16 cellular contexts compared by ENCODE assay signal in genomic region chr2:197850882-197851281, GRCh38.
"Had no signal": no experiment of that assay in that cellular context is flagged by ENCODE, and none has a peak within 500 bp of the region (broad histone marks: within the 10 kb centered on the region; RNA-seq: fewer than 3 reads in every experiment).

No MANE protein-coding gene starts in this region.

- H3K36me3 Mint-ChIP-seq: activated CD4-positive, alpha-beta memory T cell treated with anti-CD3 and anti-CD28 coated beads for 36 hours; natural killer cell treated with Interleukin-12 subunit alpha and Interleukin-12 subunit beta and Interleukin-15 and Interleukin-18, amount 100 ng/mL, for 72 hours had no signal

- H3K27ac Mint-ChIP-seq: activated CD4-positive, alpha-beta memory T cell treated with anti-CD3 and anti-CD28 coated beads for 36 hours; activated T-cell treated with anti-CD3 and anti-CD28 coated beads, Interleukin-2, amount 50 U/mL, for 72 hours; endodermal cell; natural killer cell treated with Interleukin-12 subunit alpha and Interleukin-12 subunit beta and Interleukin-15 and Interleukin-18, amount 100 ng/mL, for 72 hours; progenitor cell of endocrine pancreas had no signal

- H3K9me3 ChIP-seq: esophagus muscularis mucosa, gastrocnemius medialis, heart right ventricle had no signal

- H3K4me3 Mint-ChIP-seq: activated CD4-positive, alpha-beta memory T cell treated with anti-CD3 and anti-CD28 coated beads for 36 hours; activated T-cell treated with anti-CD3 and anti-CD28 coated beads, Interleukin-2, amount 50 U/mL, for 72 hours; endodermal cell; natural killer cell treated with Interleukin-12 subunit alpha and Interleukin-12 subunit beta and Interleukin-15 and Interleukin-18, amount 100 ng/mL, for 72 hours had no signal

- H3K4me3 ChIP-seq: esophagus muscularis mucosa, gastrocnemius medialis, heart right ventricle, lung had no signal

- ATAC-seq: natural killer cell treated with Interleukin-12 subunit alpha and Interleukin-12 subunit beta and Interleukin-15 and Interleukin-18, amount 100 ng/mL, for 72 hours; right cardiac atrium had no signal

- H3K36me3 ChIP-seq: esophagus muscularis mucosa, gastrocnemius medialis, heart right ventricle had no signal

- H3K27me3 Mint-ChIP-seq: activated CD4-positive, alpha-beta memory T cell treated with anti-CD3 and anti-CD28 coated beads for 36 hours; progenitor cell of endocrine pancreas had no signal

- DNase-seq: activated CD4-positive, alpha-beta memory T cell treated with anti-CD3 and anti-CD28 coated beads for 36 hours; activated CD4-positive, alpha-beta T cell treated with anti-CD3 and anti-CD28 coated beads for 1 hour; activated gamma-delta T cell treated with Interleukin-2 at 50 U/mL for 16 hours; activated T-cell treated with anti-CD3 and anti-CD28 coated beads, Interleukin-2, amount 50 U/mL, for 72 hours; dermis blood vessel endothelial cell; gastrocnemius medialis; heart right ventricle; kidney; right cardiac atrium; small intestine; trophoblast cell had no signal

- H3K27ac ChIP-seq: esophagus muscularis mucosa had no signal

- H3K9me3 Mint-ChIP-seq: activated CD4-positive, alpha-beta memory T cell treated with anti-CD3 and anti-CD28 coated beads for 36 hours; activated T-cell treated with anti-CD3 and anti-CD28 coated beads, Interleukin-2, amount 50 U/mL, for 72 hours; endodermal cell; natural killer cell treated with Interleukin-12 subunit alpha and Interleukin-12 subunit beta and Interleukin-15 and Interleukin-18, amount 100 ng/mL, for 72 hours had no signal
